Comparison of ENCODE assay signal across 9 cellular contexts in genomic region chr15:26772588-26773484, GRCh38. TPM values are rescaled to one million over a fixed set of nuclear protein-coding genes. Genes with fewer than 3 reads are reported as not detected.
A peak's percentile ranks its signal among the peaks of the same experiment; 100 is the strongest.
DNase-seq lines count a peak whose midpoint lies in the region; ATAC-seq and TF ChIP-seq lines count a peak whose summit lies in the region.
"Had no signal": no experiment of that assay in that cellular context is flagged by ENCODE, and none has a peak within 500 bp of the region (broad histone marks: within the 10 kb centered on the region; RNA-seq: fewer than 3 reads in every experiment).

GABRB3 (minus strand) TSS chr15:26773066.

- H3K4me3 Mint-ChIP-seq in activated naive CD8-positive, alpha-beta T cell treated with anti-CD3 and anti-CD28 coated beads for 36 hours: peak within 1 kb of the TSS; percentile 43
- H3K4me3 Mint-ChIP-seq in stimulated activated naive B cell treated with anti-CD40 and anti-IgM and Interleukin-4, amounts not matched to agents 10 μg/mL and 1 μg/mL and 100 μg/mL, for 72 hours: peak within 1 kb of the TSS; percentile 53 to 64
- no peak within 1 kb of the TSS; the same call in 1 of the 2 replicates for H3K4me3 Mint-ChIP-seq in HFFc6

- no peaks in the 10 kb centered on the region for H3K79me2 ChIP-seq in SK-N-SH (ENCODE audit: insufficient read depth)

- peak within 1 kb of the TSS; percentile 19; the same call in 1 of the 2 replicates for H3K4me2 ChIP-seq in SK-N-SH
- H3K4me2 ChIP-seq: BLaER1 treated with 17β-estradiol and CSF1 and Interleukin-3, amounts not matched to agents 10 nM and 100 nM had no signal

- H3K27me3 ChIP-seq in SK-N-SH (ENCODE audit: insufficient read depth): no peaks in the 10 kb centered on the region
- no peaks in the 10 kb centered on the region for H3K27me3 ChIP-seq in iPS-18a (ENCODE audit: control insufficient read depth, insufficient read depth, low read length)
- H3K27me3 ChIP-seq: BLaER1 treated with 17β-estradiol and CSF1 and Interleukin-3, amounts not matched to agents 10 nM and 100 nM had no signal

- no peak for TF ChIP-seq RAD21 in SK-N-SH (IDR thresholded peaks at IDR 0.05; ENCODE audit: low read length)

- H3K9me3 Mint-ChIP-seq in activated naive CD8-positive, alpha-beta T cell treated with anti-CD3 and anti-CD28 coated beads for 36 hours: no peaks in the 10 kb centered on the region
- peaks cover 2% of the 10 kb centered on the region in 2 donors for H3K9me3 Mint-ChIP-seq in stimulated activated naive B cell treated with anti-CD40 and anti-IgM and Interleukin-4, amounts not matched to agents 10 μg/mL and 1 μg/mL and 100 μg/mL, for 72 hours
- peaks cover 5% of the 10 kb centered on the region; the same call in 1 of the 2 replicates for H3K9me3 Mint-ChIP-seq in HFFc6

- CTCF ChIA-PET in SK-N-SH (lab: Yijun Ruan, JAX): interaction anchor here (0.6 to 1.4 kb wide), 2 partner anchors 13 to 16 kb away, joined by 3 read pairs; no protein-coding TSS in a partner anchor

- no peak within 1 kb of the TSS for H2AFZ ChIP-seq in SK-N-SH (ENCODE audit: low read depth)

- H3K27me3 Mint-ChIP-seq in activated naive CD8-positive, alpha-beta T cell treated with anti-CD3 and anti-CD28 coated beads for 36 hours: peaks cover 58% of the 10 kb centered on the region
- peaks cover 39 to 59% of the 10 kb centered on the region in 2 donors for H3K27me3 Mint-ChIP-seq in stimulated activated naive B cell treated with anti-CD40 and anti-IgM and Interleukin-4, amounts not matched to agents 10 μg/mL and 1 μg/mL and 100 μg/mL, for 72 hours
- peaks cover 5% of the 10 kb centered on the region; the same call in 1 of the 2 replicates for H3K27me3 Mint-ChIP-seq in HFFc6 (ENCODE audit: insufficient read depth)

- H3K9me2 ChIP-seq in SK-N-SH: no peaks in the 10 kb centered on the region

- H3K4me3 ChIP-seq in SK-N-SH (ENCODE audit: low read depth in 2 of 2, low read length in 1 of 2) (peak within 1 kb of the TSS in 1 of 2 experiments; percentile 47; a peak in 3 of 4 replicates), iPS-18a (ENCODE audit: low read length) (peak within 1 kb of the TSS; percentile 71)
- H3K4me3 ChIP-seq: BLaER1 treated with 17β-estradiol and CSF1 and Interleukin-3, amounts not matched to agents 10 nM and 100 nM had no signal

- no peak for TF ChIP-seq CTCF in SK-N-SH (IDR thresholded peaks at IDR 0.05)
- no peak for TF ChIP-seq CTCF in HFFc6 (IDR thresholded peaks at IDR 0.05)

- H3K9me3 ChIP-seq in SK-N-SH (no peaks in the 10 kb centered on the region), iPS-18a (ENCODE audit: control insufficient read depth, low read depth, low read length) (no peaks in the 10 kb centered on the region)

- H3K27ac Mint-ChIP-seq in activated naive CD8-positive, alpha-beta T cell treated with anti-CD3 and anti-CD28 coated beads for 36 hours: no peak within 1 kb of the TSS
- no peak within 1 kb of the TSS for H3K27ac Mint-ChIP-seq in stimulated activated naive B cell treated with anti-CD40 and anti-IgM and Interleukin-4, amounts not matched to agents 10 μg/mL and 1 μg/mL and 100 μg/mL, for 72 hours
- no peak within 1 kb of the TSS for H3K27ac Mint-ChIP-seq in HFFc6

- H3K9ac ChIP-seq in SK-N-SH: no peak within 1 kb of the TSS
- H3K9ac ChIP-seq in iPS-18a (ENCODE audit: low read length): peak within 1 kb of the TSS; percentile 73
- H3K9ac ChIP-seq: BLaER1 treated with 17β-estradiol and CSF1 and Interleukin-3, amounts not matched to agents 10 nM and 100 nM had no signal

- H3K36me3 Mint-ChIP-seq in activated naive CD8-positive, alpha-beta T cell treated with anti-CD3 and anti-CD28 coated beads for 36 hours: no peaks in the 10 kb centered on the region
- H3K36me3 Mint-ChIP-seq in stimulated activated naive B cell treated with anti-CD40 and anti-IgM and Interleukin-4, amounts not matched to agents 10 μg/mL and 1 μg/mL and 100 μg/mL, for 72 hours: peaks cover 3 to 6% of the 10 kb centered on the region in 2 donors
- H3K36me3 Mint-ChIP-seq in HFFc6 (ENCODE audit: low read depth): no peaks in the 10 kb centered on the region; the same call in 1 of the 2 replicates

- 6% methylated on average over 38 of the region's 126 CpGs for WGBS in SK-N-SH (ENCODE audit: low lambda C conversion rate)

- H3K4me1 Mint-ChIP-seq in activated naive CD8-positive, alpha-beta T cell treated with anti-CD3 and anti-CD28 coated beads for 36 hours: no peaks in the 10 kb centered on the region
- H3K4me1 Mint-ChIP-seq in stimulated activated naive B cell treated with anti-CD40 and anti-IgM and Interleukin-4, amounts not matched to agents 10 μg/mL and 1 μg/mL and 100 μg/mL, for 72 hours: no peaks in the 10 kb centered on the region
- no peaks in the 10 kb centered on the region for H3K4me1 Mint-ChIP-seq in HFFc6 (ENCODE audit: low read depth)

- H3K27ac ChIP-seq in SK-N-SH (ENCODE audit: low read depth in 2 of 2, low read length in 1 of 2): peak within 1 kb of the TSS in 1 of 2 experiments; percentile 74; a peak in 2 of 4 replicates
- no peak within 1 kb of the TSS for H3K27ac ChIP-seq in iPS-18a (ENCODE audit: low read length)
- H3K27ac ChIP-seq: BLaER1 treated with 17β-estradiol and CSF1 and Interleukin-3, amounts not matched to agents 10 nM and 100 nM had no signal

- POLR2A ChIA-PET in SK-N-SH (lab: Yijun Ruan, JAX): no interaction called here

- H4K20me1 ChIP-seq in SK-N-SH (ENCODE audit: insufficient read depth): no peaks in the 10 kb centered on the region
- H4K20me1 ChIP-seq: BLaER1 treated with 17β-estradiol and CSF1 and Interleukin-3, amounts not matched to agents 10 nM and 100 nM had no signal

- no peaks in the 10 kb centered on the region for H3F3A ChIP-seq in SK-N-SH (replicated peaks; ENCODE audit: insufficient read depth)

- H3K36me3 ChIP-seq in SK-N-SH (replicated peaks in 1 of 2; ENCODE audit: control insufficient read depth in 1 of 2, insufficient read depth in 2 of 2, low read length in 1 of 2) (no peaks in the 10 kb centered on the region), iPS-18a (ENCODE audit: control insufficient read depth, low read depth, low read length) (peaks cover 12% of the 10 kb centered on the region)
- H3K36me3 ChIP-seq: BLaER1 treated with 17β-estradiol and CSF1 and Interleukin-3, amounts not matched to agents 10 nM and 100 nM had no signal

- peaks cover 0 to 2% of the 10 kb centered on the region in 2 experiments; a peak in 2 of 4 replicates for H3K4me1 ChIP-seq in SK-N-SH (ENCODE audit: control insufficient read depth in 1 of 2, insufficient read depth in 2 of 2, low read depth in 1 of 2, low read length in 1 of 2)
- H3K4me1 ChIP-seq in iPS-18a (ENCODE audit: control insufficient read depth, low read depth, low read length): peaks cover 49% of the 10 kb centered on the region
- H3K4me1 ChIP-seq: BLaER1 treated with 17β-estradiol and CSF1 and Interleukin-3, amounts not matched to agents 10 nM and 100 nM had no signal

- no peak for ATAC-seq in SK-N-SH treated with all-trans-retinoic acid at 6 μM for 48 hours
- ATAC-seq in stimulated activated naive B cell treated with anti-CD40 and anti-IgM and Interleukin-4, amounts not matched to agents 10 μg/mL and 1 μg/mL and 100 μg/mL, for 72 hours (replicated peaks): no peak

- DNase-seq in SK-N-SH (peak; percentile 93), hepatic stellate cell (ENCODE audit: low spot score) (no peak), HuH-7.5 (ENCODE audit: low spot score) (no peak), HFFc6 (no peak)
- no peak for DNase-seq in activated naive CD8-positive, alpha-beta T cell treated with anti-CD3 and anti-CD28 coated beads for 36 hours
- DNase-seq in stimulated activated naive B cell treated with anti-CD40 and anti-IgM and Interleukin-4, amounts not matched to agents 10 μg/mL and 1 μg/mL and 100 μg/mL, for 72 hours: no peak

- no peak for TF ChIP-seq EP300 in SK-N-SH (IDR thresholded peaks at IDR 0.05; ENCODE audit: borderline replicate concordance in 1 of 2, low read depth in 1 of 2, low read length in 1 of 2)

TF ChIP-seq in SK-N-SH, 30 proteins besides CTCF, POLR2A, EP300 and RAD21:
- no peak for TF ChIP-seq FOXM1 (IDR thresholded peaks at IDR 0.05; ENCODE audit: low read depth)
- TF ChIP-seq POLR2AphosphoS5 (IDR thresholded peaks at IDR 0.05; ENCODE audit: low read depth, low read length): no peak
- no peak for TF ChIP-seq MXI1 (IDR thresholded peaks at IDR 0.05; ENCODE audit: low read depth, low read length)
- peak; percentile 15; the same call in 1 of the 2 replicates for TF ChIP-seq NRF1 (IDR thresholded peaks at IDR 0.05; ENCODE audit: low read depth, low read length)
- no peak for TF ChIP-seq GATA2 (CRISPR knock-in tag; IDR thresholded peaks at IDR 0.05)

TF ChIP-seq in SK-N-SH treated with all-trans-retinoic acid at 6 μM for 48 hours, 23 proteins besides CTCF, POLR2A, EP300 and RAD21:
- TF ChIP-seq ESRRG (CRISPR knock-in tag; IDR thresholded peaks at IDR 0.05): no peak
- no peak for TF ChIP-seq ZFP3 (CRISPR knock-in tag; IDR thresholded peaks at IDR 0.05)
- no peak for TF ChIP-seq ARNTL (CRISPR knock-in tag; IDR thresholded peaks at IDR 0.05; ENCODE audit: borderline replicate concordance, low read depth)
- no peak for TF ChIP-seq ZNF565 (CRISPR knock-in tag; conservative IDR thresholded peaks at IDR 0.05; ENCODE audit: low read depth)
- TF ChIP-seq PPARA (CRISPR knock-in tag; IDR thresholded peaks at IDR 0.05; ENCODE audit: borderline replicate concordance): no peak

RNA-seq across cellular contexts. Expression of gene GABRB3, which starts in this region (rescaled TPM):
- 0.10 and 0.75 TPM in 2 replicates for polyA plus RNA-seq in SK-N-SH (2012; rRNA removed)
- polyA plus RNA-seq in SK-N-SH (2012; cell fraction: cytosol; rRNA removed): 0.51 and 0.79 TPM in 2 replicates
- 0.19 and 0.28 TPM in 2 replicates for polyA plus RNA-seq in SK-N-SH (2012; cell fraction: nucleus; rRNA removed)
- total RNA-seq in activated naive CD8-positive, alpha-beta T cell treated with anti-CD3 and anti-CD28 coated beads for 36 hours: under 1 TPM; 0.14 to 0.16 TPM
- total RNA-seq in HFFc6 (2021; fragmentation: NEBNext Ultra II Directional; extraction: Animal tissue kit (Norgen Biotek cat#: 25700)): 1 to 10 TPM in 3 of 6 experiments, under 1 TPM in 3; 0.46 to 5.2 (median 0.92) TPM

Comparison
In these comparisons a context has a peak if more than half of its experiments do, and no peak if none do; other contexts are left out.
1. Peak in DNase-seq and H3K4me2 ChIP-seq in SK-N-SH; RNA of the gene not detected or under 1 TPM.